22 cellular contexts compared by ENCODE assay signal in genomic region chr4:90165883-90166282, GRCh38. TPM values are rescaled to one million over a fixed set of nuclear protein-coding genes. Genes with fewer than 3 reads are reported as not detected.
DNase-seq lines count a peak whose midpoint lies in the region; ATAC-seq and TF ChIP-seq lines count a peak whose summit lies in the region.
"Had no signal": no experiment of that assay in that cellular context is flagged by ENCODE, and none has a peak within 500 bp of the region (broad histone marks: within the 10 kb centered on the region; RNA-seq: fewer than 3 reads in every experiment).

No MANE protein-coding gene starts in this region.

- no peaks in the 10 kb centered on the region for H3K4me1 ChIP-seq in lower lobe of right lung
- no peaks in the 10 kb centered on the region for H3K4me1 ChIP-seq in neuronal stem cell (ENCODE audit: control insufficient read depth in 2 of 2, insufficient read depth in 1 of 2, low read depth in 1 of 2, low read length in 2 of 2)

- no peak overlapping the region for H3K9ac ChIP-seq in neuronal stem cell (ENCODE audit: low read depth, low read length, poor library complexity)
- H3K9ac ChIP-seq: SK-N-SH had no signal

- no peak overlapping the region for H3K27ac ChIP-seq in lower lobe of right lung
- H3K27ac ChIP-seq in neuronal stem cell (replicated peaks; ENCODE audit: low read length), result no peak overlapping the region
- H3K27ac ChIP-seq: HL-60 had no signal

- no peak for DNase-seq in lower lobe of right lung
- DNase-seq in neuronal stem cell (ENCODE audit: low spot score), result no peak
- no peak for DNase-seq in A172 (ENCODE audit: low spot score)
- DNase-seq in RPMI8226, result no peak
- DNase-seq: ACHN; activated CD4-positive, alpha-beta T cell treated with anti-CD3 and anti-CD28 coated beads, Interleukin-2, amount 10 ng/mL, durations not matched to agents 7 days and 5 days; activated naive CD4-positive, alpha-beta T cell treated with anti-CD3 and anti-CD28 coated beads, Interleukin-2, amount 50 U/mL, for 16 hours; activated T-cell treated with anti-CD3 and anti-CD28 coated beads for 4 hours; CD4-positive, alpha-beta T cell; cortex of kidney; foreskin melanocyte; mucosa of descending colon; NCI-H2081; NCI-H526; SK-N-SH had no signal

- H2BK5ac ChIP-seq in neuronal stem cell (ENCODE audit: low read length), result no peak overlapping the region

- no peak overlapping the region for H3K18ac ChIP-seq in neuronal stem cell (ENCODE audit: low read length)

- WGBS in neuronal stem cell (ENCODE audit: extremely low coverage in 2 of 2, insufficient read length in 2 of 2, insufficient replicate concordance in 1 of 2), 2 donors, result no CpG with 5 or more reads among the region's 5 CpGs

- intact Hi-C loops in lower lobe of right lung (cut with DNase I), result no loop called here

- H3K79me1 ChIP-seq in neuronal stem cell (ENCODE audit: low read depth, low read length), result no peaks in the 10 kb centered on the region

- no peak for TF ChIP-seq CTCF in lower lobe of right lung (IDR thresholded peaks at IDR 0.05)

- H3K9me3 ChIP-seq in lower lobe of right lung, result no peaks in the 10 kb centered on the region
- no peaks in the 10 kb centered on the region for H3K9me3 ChIP-seq in neuronal stem cell (replicated peaks in 1 of 2; ENCODE audit: control insufficient read depth in 2 of 2, insufficient read depth in 1 of 2, low read depth in 1 of 2, low read length in 2 of 2)
- H3K9me3 ChIP-seq: mucosa of descending colon, SK-N-SH had no signal

- no peak overlapping the region for H3K14ac ChIP-seq in neuronal stem cell (ENCODE audit: low read length)

- H4K8ac ChIP-seq in neuronal stem cell (ENCODE audit: low read depth, low read length), result no peak overlapping the region

- no peak overlapping the region for H2BK12ac ChIP-seq in neuronal stem cell (ENCODE audit: low read length)

- no peak overlapping the region for H3K23ac ChIP-seq in neuronal stem cell (ENCODE audit: low read depth, low read length, poor library complexity)

- H4K91ac ChIP-seq in neuronal stem cell (ENCODE audit: low read depth, low read length, poor library complexity), result no peak overlapping the region

- H3K36me3 ChIP-seq in lower lobe of right lung, result no peaks in the 10 kb centered on the region
- H3K36me3 ChIP-seq in neuronal stem cell (replicated peaks in 1 of 2; ENCODE audit: control insufficient read depth in 2 of 2, insufficient read depth in 2 of 2, low read length in 2 of 2), result no peaks in the 10 kb centered on the region

- ATAC-seq in GM18498 (IDR thresholded peaks at IDR 0.05; ENCODE audit: unreplicated experiment) (peak; percentile 88), GM19452 (IDR thresholded peaks at IDR 0.05; ENCODE audit: unreplicated experiment) (peak; percentile 84), HG02678 (IDR thresholded peaks at IDR 0.05; ENCODE audit: unreplicated experiment) (peak; percentile 76), HG03196 (IDR thresholded peaks at IDR 0.05; ENCODE audit: unreplicated experiment) (peak; percentile 76), lower lobe of right lung (no peak)
- ATAC-seq: left lobe of liver, mucosa of descending colon, Panc1 had no signal

- H3K27me3 ChIP-seq in lower lobe of right lung (ENCODE audit: low read depth) (no peaks in the 10 kb centered on the region), neuronal stem cell (ENCODE audit: control insufficient read depth in 3 of 3, insufficient read depth in 3 of 3, low read depth in 1 of 3, low read length in 3 of 3) (no peaks in the 10 kb centered on the region)

- H3K4ac ChIP-seq in neuronal stem cell (ENCODE audit: low read length), result no peak overlapping the region

- no peak overlapping the region for H3K4me3 ChIP-seq in lower lobe of right lung
- no peak overlapping the region for H3K4me3 ChIP-seq in neuronal stem cell (ENCODE audit: low read length in 2 of 2)
- H3K4me3 ChIP-seq: mucosa of descending colon had no signal

- no peak overlapping the region for H3K4me2 ChIP-seq in neuronal stem cell (ENCODE audit: insufficient read depth, low read length, poor library complexity, severe bottlenecking)
- H3K4me2 ChIP-seq: SK-N-SH had no signal

- no peak overlapping the region for H2BK15ac ChIP-seq in neuronal stem cell (ENCODE audit: low read length)

- no peak overlapping the region for H2AK5ac ChIP-seq in neuronal stem cell (ENCODE audit: low read depth, low read length)

- H2BK120ac ChIP-seq in neuronal stem cell (ENCODE audit: low read depth, low read length), result no peak overlapping the region

- H2AFZ ChIP-seq in neuronal stem cell (ENCODE audit: low read length), result no peak overlapping the region

RNA-seq across cellular contexts. Expression of gene CCSER1, which starts 38.7 kb away (rescaled TPM):
- 8.4 TPM for total RNA-seq in lower lobe of right lung
- polyA plus RNA-seq in neuronal stem cell (2013, experiment 1 of 2), result 0.08 TPM
- polyA plus RNA-seq in neuronal stem cell (2013, experiment 2 of 2), result 0.11 TPM
- total RNA-seq in A172 (2014; rRNA removed; shearing (Covaris generic)), result not detected in 2 replicates

Comparison
In these comparisons a context has a peak if more than half of its experiments do, and no peak if none do; other contexts are left out.
1. ATAC-seq: peak in GM18498 (single experiment), GM19452 (single experiment), HG02678 (single experiment) and HG03196 (single experiment); none in lower lobe of right lung (0 of 2).